Comparison of ENCODE assay signal across 9 cellular contexts in the genomic region with DNA sequence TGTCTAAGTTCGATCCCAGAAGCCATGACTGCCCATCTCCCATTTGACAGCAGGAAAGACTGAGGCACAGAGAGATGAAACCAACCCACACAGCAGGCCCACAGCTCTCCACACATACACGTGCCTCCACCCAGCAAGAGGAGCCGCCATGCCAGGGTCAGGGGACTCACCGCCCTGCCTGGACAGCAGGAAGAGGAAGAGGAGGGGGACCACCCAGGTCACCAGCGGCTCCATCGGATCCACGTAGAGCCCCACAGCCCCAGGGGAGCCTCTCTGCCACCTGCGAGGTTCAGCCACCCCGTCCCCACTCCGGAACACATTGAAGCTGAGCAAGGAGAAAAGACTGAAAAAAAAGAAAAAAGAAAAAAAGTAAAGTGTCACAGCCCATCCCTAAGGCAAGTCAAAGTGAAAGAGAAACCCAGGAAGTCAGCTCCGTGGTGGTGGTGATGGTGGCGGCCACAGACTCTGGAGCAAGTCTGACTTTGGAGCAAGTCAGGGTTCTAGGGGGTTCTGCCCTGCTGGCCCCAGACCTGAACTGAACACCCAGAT. TPM values are rescaled to one million over a fixed set of nuclear protein-coding genes. Genes with fewer than 3 reads are reported as not detected.
DNase-seq lines count a peak whose midpoint lies in the region; ATAC-seq and TF ChIP-seq lines count a peak whose summit lies in the region.
"Had no signal": no experiment of that assay in that cellular context is flagged by ENCODE, and none has a peak within 500 bp of the region (broad histone marks: within the 10 kb centered on the region; RNA-seq: fewer than 3 reads in every experiment).

A gene (minus strand): TSS at position 345 of the 549 bp plus-strand sequence. CDS start 111 bp downstream, at position 234.

- H3K27me3 Mint-ChIP-seq in glutamatergic neuron (ENCODE audit: unreplicated experiment): peaks cover 9% of the 10 kb centered on the region

- peaks cover 7% of the 10 kb centered on the region for H3K9me3 Mint-ChIP-seq in glutamatergic neuron (ENCODE audit: unreplicated experiment)

- DNase-seq in HL-60 (ENCODE audit: low read depth in 1 of 2, low spot score in 1 of 2) (no peak), germinal center (ENCODE audit: low spot score) (peak; percentile 74), NCI-H82 (lab: John Stamatoyannopoulos, UW) (no peak), glutamatergic neuron (no peak), OCI-M2 (lab: John Stamatoyannopoulos, UW; ENCODE audit: unreplicated experiment) (no peak)
- peak; percentile 43 for DNase-seq in activated CD4-positive, alpha-beta T cell treated with anti-CD3 and anti-CD28 coated beads, Interleukin-2, amount 50 U/mL, for 1 hour
- DNase-seq in stimulated activated CD8-positive, alpha-beta memory T cell treated with anti-CD3 and anti-CD28 coated beads, Interleukin-7, amount 100 ng/mL, for 4 hours (ENCODE audit: low read depth in 2 of 2): peak; percentile 38 to 45
- DNase-seq: NCI-H187 had no signal

- H3K4me3 Mint-ChIP-seq in glutamatergic neuron (ENCODE audit: unreplicated experiment): no peak within 1 kb of the TSS

- ATAC-seq in GM18867 (IDR thresholded peaks at IDR 0.05; ENCODE audit: unreplicated experiment): no peak

- H3K27me3 ChIP-seq in HL-60 (ENCODE audit: insufficient read depth, poor library complexity, severe bottlenecking): no peaks in the 10 kb centered on the region

- no peak within 1 kb of the TSS; the same call in 1 of the 2 replicates for H3K27ac ChIP-seq in HL-60 (replicated peaks)

- no peak for TF ChIP-seq CTCF in HL-60 (IDR thresholded peaks at IDR 0.05; ENCODE audit: insufficient read depth, low read length)
- no peak for TF ChIP-seq CTCF in glutamatergic neuron (IDR thresholded peaks at IDR 0.05; ENCODE audit: partially characterized antibody, unreplicated experiment)

- peak within 1 kb of the TSS; percentile 7; the same call in 1 of the 2 replicates for H3K4me3 ChIP-seq in HL-60 (replicated peaks; ENCODE audit: insufficient read depth, low read length)

- H3K27ac Mint-ChIP-seq in glutamatergic neuron (ENCODE audit: unreplicated experiment): no peak within 1 kb of the TSS

- peaks cover 2% of the 10 kb centered on the region for H3K4me1 Mint-ChIP-seq in glutamatergic neuron (ENCODE audit: low read depth, unreplicated experiment)

- H3K36me3 Mint-ChIP-seq in glutamatergic neuron (ENCODE audit: unreplicated experiment): no peaks in the 10 kb centered on the region

RNA-seq across cellular contexts. Expression of the gene that starts here (rescaled TPM):
- total RNA-seq in glutamatergic neuron (ENCODE audit: unreplicated experiment): not detected

Comparison
In these comparisons a context has a peak if more than half of its experiments do, and no peak if none do; other contexts are left out.
1. DNase-seq: peak in activated CD4-positive, alpha-beta T cell treated with anti-CD3 and anti-CD28 coated beads, Interleukin-2, amount 50 U/mL, for 1 hour (single experiment), germinal center (single experiment) and stimulated activated CD8-positive, alpha-beta memory T cell treated with anti-CD3 and anti-CD28 coated beads, Interleukin-7, amount 100 ng/mL, for 4 hours (2 of 2); none in HL-60 (0 of 2), NCI-H82 (single experiment), glutamatergic neuron (single experiment) and OCI-M2 (single experiment).